Comparison of ENCODE assay signal across 19 cellular contexts in genomic region chr1:222736972-222737371, GRCh38. TPM values are rescaled to one million over a fixed set of nuclear protein-coding genes. Genes with fewer than 3 reads are reported as not detected.
DNase-seq lines count a peak whose midpoint lies in the region; ATAC-seq and TF ChIP-seq lines count a peak whose summit lies in the region.
"Had no signal": no experiment of that assay in that cellular context is flagged by ENCODE, and none has a peak within 500 bp of the region (broad histone marks: within the 10 kb centered on the region; RNA-seq: fewer than 3 reads in every experiment).

FAM177B (plus strand) TSS chr1:222737202; CDS start chr1:222746546, 9,344 bp downstream.

- peaks cover 57% of the 10 kb centered on the region for H3K4me1 ChIP-seq in DOHH2 (ENCODE audit: control insufficient read depth, low read length)
- H3K4me1 ChIP-seq in smooth muscle cell (ENCODE audit: low read depth): peaks cover 7% of the 10 kb centered on the region
- no peaks in the 10 kb centered on the region for H3K4me1 ChIP-seq in osteoblast (ENCODE audit: insufficient read depth, low read length)

- H3K9me3 ChIP-seq in DOHH2 (ENCODE audit: control insufficient read depth, insufficient read depth, low read length) (no peaks in the 10 kb centered on the region), smooth muscle cell (replicated peaks; ENCODE audit: low read depth) (no peaks in the 10 kb centered on the region), osteoblast (ENCODE audit: low read depth, low read length) (no peaks in the 10 kb centered on the region)

- no peak for TF ChIP-seq CTCF in DOHH2 (IDR thresholded peaks at IDR 0.05; ENCODE audit: low read depth, low read length, poor library complexity, severe bottlenecking)
- TF ChIP-seq CTCF in fibroblast of mammary gland (conservative IDR thresholded peaks at IDR 0.05; ENCODE audit: control insufficient read depth, insufficient read depth, low read depth, low read length): no peak
- no peak for TF ChIP-seq CTCF in smooth muscle cell (IDR thresholded peaks at IDR 0.05; ENCODE audit: borderline replicate concordance, insufficient read depth, poor library complexity, severe bottlenecking)
- no peak for TF ChIP-seq CTCF in osteoblast (IDR thresholded peaks at IDR 0.05; ENCODE audit: extremely low read depth, low read depth, low read length)

- CTCF ChIA-PET in activated CD4-positive, alpha-beta memory T cell treated with anti-CD3 and anti-CD28 coated beads, Interleukin-2, amount 10 ng/mL, durations not matched to agents 7 days and 5 days (lab: Charles Lee): interaction anchor here (0.6 to 1.6 kb wide), 4 partner anchors 61 to 356 kb away, joined by 3 to 5 read pairs (median 3); no protein-coding TSS in a partner anchor

- no peaks in the 10 kb centered on the region for H3K9me3 Mint-ChIP-seq in naive B cell
- H3K9me3 Mint-ChIP-seq in activated CD4-positive, alpha-beta memory T cell treated with anti-CD3 and anti-CD28 coated beads, Interleukin-2, amount 10 ng/mL, durations not matched to agents 7 days and 5 days: no peaks in the 10 kb centered on the region

- peak within 1 kb of the TSS; percentile 15 for H3K4me2 ChIP-seq in DOHH2 (ENCODE audit: low read length)
- no peak within 1 kb of the TSS for H3K4me2 ChIP-seq in smooth muscle cell
- H3K4me2 ChIP-seq in osteoblast (ENCODE audit: insufficient read depth, low read length): no peak within 1 kb of the TSS

- H4K20me1 ChIP-seq in DOHH2 (ENCODE audit: control insufficient read depth, insufficient read depth, low read depth, low read length) (no peaks in the 10 kb centered on the region), smooth muscle cell (ENCODE audit: low read depth) (no peaks in the 10 kb centered on the region), osteoblast (ENCODE audit: insufficient read depth, low read length) (no peaks in the 10 kb centered on the region)

- peaks cover 21% of the 10 kb centered on the region for H3F3A ChIP-seq in DOHH2 (ENCODE audit: control insufficient read depth, insufficient read depth)
- H3F3A ChIP-seq in smooth muscle cell (ENCODE audit: low read depth): no peaks in the 10 kb centered on the region

- 54% methylated on average over 1 of the region's 1 CpG for WGBS in smooth muscle cell (ENCODE audit: low lambda C conversion rate)

- H3K79me2 ChIP-seq in DOHH2 (ENCODE audit: control insufficient read depth, low read length) (no peaks in the 10 kb centered on the region), smooth muscle cell (ENCODE audit: low read depth) (no peaks in the 10 kb centered on the region), osteoblast (ENCODE audit: insufficient read depth, low read length) (no peaks in the 10 kb centered on the region)

- no peaks in the 10 kb centered on the region for H3K9me2 ChIP-seq in DOHH2 (replicated peaks; ENCODE audit: control insufficient read depth, low read length)

- H3K36me3 ChIP-seq in DOHH2 (ENCODE audit: control insufficient read depth, low read length) (peaks cover 26% of the 10 kb centered on the region), smooth muscle cell (ENCODE audit: low read depth) (peaks cover 16% of the 10 kb centered on the region), osteoblast (ENCODE audit: insufficient read depth, low read length) (peaks cover 35% of the 10 kb centered on the region)

- no peak within 1 kb of the TSS for H3K27ac ChIP-seq in DOHH2 (ENCODE audit: low read depth, low read length)
- H3K27ac ChIP-seq in smooth muscle cell (ENCODE audit: low read depth): no peak within 1 kb of the TSS
- H3K27ac ChIP-seq in osteoblast (ENCODE audit: low read depth, low read length): no peak within 1 kb of the TSS

- POLR2A ChIA-PET in activated CD4-positive, alpha-beta memory T cell treated with anti-CD3 and anti-CD28 coated beads, Interleukin-2, amount 10 ng/mL, durations not matched to agents 7 days and 5 days (lab: Charles Lee): no interaction called here

- H3K4me1 Mint-ChIP-seq in naive B cell: peaks cover 18 to 49% (median 28%) of the 10 kb centered on the region in 3 donors
- H3K4me1 Mint-ChIP-seq in activated CD4-positive, alpha-beta memory T cell treated with anti-CD3 and anti-CD28 coated beads, Interleukin-2, amount 10 ng/mL, durations not matched to agents 7 days and 5 days: peaks cover 6% of the 10 kb centered on the region

- no peak for ATAC-seq in naive B cell (ENCODE audit: low read depth in 2 of 2)
- ATAC-seq: activated CD4-positive, CD25-positive, alpha-beta regulatory T cell treated with anti-CD3 and anti-CD28 coated beads, Interleukin-2, amount 50 U/mL, for 24 hours; HCT116; right cardiac atrium had no signal

- no peaks in the 10 kb centered on the region for H3K27me3 ChIP-seq in DOHH2 (ENCODE audit: control insufficient read depth, low read length)
- no peaks in the 10 kb centered on the region for H3K27me3 ChIP-seq in smooth muscle cell (ENCODE audit: low read depth)
- H3K27me3 ChIP-seq in osteoblast (ENCODE audit: insufficient read depth, low read length): no peaks in the 10 kb centered on the region

- H2AFZ ChIP-seq in smooth muscle cell (ENCODE audit: low read depth): no peak within 1 kb of the TSS
- H2AFZ ChIP-seq in osteoblast (ENCODE audit: low read length): no peak within 1 kb of the TSS

- no peak within 1 kb of the TSS for H3K4me3 ChIP-seq in DOHH2 (ENCODE audit: low read length)
- no peak within 1 kb of the TSS for H3K4me3 ChIP-seq in fibroblast of mammary gland (ENCODE audit: control insufficient read depth, low read depth, low read length)
- H3K4me3 ChIP-seq in smooth muscle cell: no peak within 1 kb of the TSS
- H3K4me3 ChIP-seq in osteoblast (ENCODE audit: insufficient read depth, low read length): no peak within 1 kb of the TSS

- H3K36me3 Mint-ChIP-seq in naive B cell: peaks cover 4 to 5% of the 10 kb centered on the region in 2 donors
- H3K36me3 Mint-ChIP-seq in activated CD4-positive, alpha-beta memory T cell treated with anti-CD3 and anti-CD28 coated beads, Interleukin-2, amount 10 ng/mL, durations not matched to agents 7 days and 5 days (ENCODE audit: low read depth): peaks cover 25% of the 10 kb centered on the region

- no peaks in the 10 kb centered on the region for H3K27me3 Mint-ChIP-seq in naive B cell
- H3K27me3 Mint-ChIP-seq in activated CD4-positive, alpha-beta memory T cell treated with anti-CD3 and anti-CD28 coated beads, Interleukin-2, amount 10 ng/mL, durations not matched to agents 7 days and 5 days: no peaks in the 10 kb centered on the region

- H3K4me3 Mint-ChIP-seq in naive B cell: peak within 1 kb of the TSS in 6 of 8 donors; percentile 15 to 74 (median 27)
- H3K4me3 Mint-ChIP-seq in activated CD4-positive, alpha-beta memory T cell treated with anti-CD3 and anti-CD28 coated beads, Interleukin-2, amount 10 ng/mL, durations not matched to agents 7 days and 5 days: no peak within 1 kb of the TSS

- H3K27ac Mint-ChIP-seq in naive B cell: peak within 1 kb of the TSS in 1 of 6 donors; percentile 49
- H3K27ac Mint-ChIP-seq in activated CD4-positive, alpha-beta memory T cell treated with anti-CD3 and anti-CD28 coated beads, Interleukin-2, amount 10 ng/mL, durations not matched to agents 7 days and 5 days: no peak within 1 kb of the TSS

- peak; percentile 31 for DNase-seq in NCI-H526 treated with DMSO at 0.1 percent for 48 hours (lab: John Stamatoyannopoulos, UW)
- DNase-seq in fibroblast of mammary gland (ENCODE audit: low read depth): peak; percentile 6
- DNase-seq in naive B cell: no peak
- no peak for DNase-seq in activated CD4-positive, alpha-beta memory T cell treated with anti-CD3 and anti-CD28 coated beads, Interleukin-2, amount 10 ng/mL, durations not matched to agents 7 days and 5 days
- DNase-seq in smooth muscle cell (lab: John Stamatoyannopoulos, UW; ENCODE audit: unreplicated experiment): no peak
- DNase-seq in stimulated activated CD4-positive, alpha-beta T cell treated with anti-CD3 and anti-CD28 coated beads, Interleukin-2, amount 100 ng/mL, for 24 hours: no peak
- DNase-seq in osteoblast (ENCODE audit: insufficient read length, low spot score, missing footprints): no peak
- DNase-seq: activated effector memory CD4-positive, alpha-beta T cell treated with anti-CD3 and anti-CD28 coated beads, Interleukin-2, amount 50 U/mL, for 16 hours; cerebellar nuclear complex; NCI-H1105; right cardiac atrium; SHP77 treated with DMSO at 0.1 percent for 48 hours; T-helper 2 cell had no signal

- no peak within 1 kb of the TSS for H3K9ac ChIP-seq in smooth muscle cell (ENCODE audit: low read depth)

RNA-seq across cellular contexts. Expression of gene FAM177B, which starts in this region (rescaled TPM):
- polyA plus RNA-seq in naive B cell (ENCODE audit: low read depth in 6 of 6) (100 to 1,000 TPM in 2 of 6 donors, 10 to 100 TPM in 4; 38.4 to 120 (median 66.8) TPM), smooth muscle cell (not detected in 2 replicates)
- not detected for total RNA-seq in activated CD4-positive, alpha-beta memory T cell treated with anti-CD3 and anti-CD28 coated beads, Interleukin-2, amount 10 ng/mL, durations not matched to agents 7 days and 5 days
- total RNA-seq in smooth muscle cell (not detected in 2 replicates), osteoblast (not detected in 2 replicates)
- total RNA-seq: frontal cortex, lung microvascular endothelial cell had no signal
- polyA plus RNA-seq: neural cell had no signal

Comparison
In these comparisons a context has a peak if more than half of its experiments do, and no peak if none do; other contexts are left out.
1. RNA of gene FAM177B (polyA plus RNA-seq): 38.4 to 120 TPM in naive B cell; not detected in smooth muscle cell; every median in the first group is over 10 times any median in the second.
2. DNase-seq: peak in NCI-H526 treated with DMSO at 0.1 percent for 48 hours (single experiment) and fibroblast of mammary gland (single experiment); none in naive B cell (single experiment), activated CD4-positive, alpha-beta memory T cell treated with anti-CD3 and anti-CD28 coated beads, Interleukin-2, amount 10 ng/mL, durations not matched to agents 7 days and 5 days (single experiment), smooth muscle cell (single experiment), stimulated activated CD4-positive, alpha-beta T cell treated with anti-CD3 and anti-CD28 coated beads, Interleukin-2, amount 100 ng/mL, for 24 hours (0 of 2) and osteoblast (single experiment).